Comparison of ENCODE assay signal across 8 cellular contexts in the genomic region with DNA sequence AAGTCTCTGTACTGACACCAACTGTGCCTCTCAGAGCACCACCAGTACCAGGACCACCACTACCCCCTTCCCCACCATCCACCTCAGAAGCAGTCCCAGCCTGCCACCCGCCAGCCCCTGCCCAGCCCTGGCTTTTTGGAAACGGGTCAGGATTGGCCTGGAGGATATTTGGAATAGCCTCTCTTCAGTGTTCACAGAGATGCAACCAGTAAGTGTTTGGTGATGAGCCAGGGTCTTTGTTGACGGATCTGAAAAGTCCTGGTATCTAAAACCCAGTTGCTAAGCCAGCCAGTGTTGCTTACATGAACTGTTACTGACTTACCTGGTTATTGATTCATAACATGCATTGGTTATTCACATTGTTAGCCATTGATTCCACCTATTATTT. TPM values are rescaled to one million over a fixed set of nuclear protein-coding genes. Genes with fewer than 3 reads are reported as not detected.
DNase-seq lines count a peak whose midpoint lies in the region; ATAC-seq, FAIRE-seq and TF ChIP-seq lines count a peak whose summit lies in the region.

No MANE protein-coding gene starts in this region.

- H3K4me3 ChIP-seq in CD8-positive, alpha-beta memory T cell (ENCODE audit: low read length): peak overlapping the region; percentile 76
- H3K4me3 ChIP-seq in NT2/D1 (ENCODE audit: insufficient read length, low read depth) (peak overlapping the region; percentile 83), H1 (ENCODE audit: extremely low read depth in 1 of 4, insufficient read depth in 2 of 4, low read depth in 3 of 4, low read length in 4 of 4) (peak overlapping the region; percentile 70 to 96 (median 84)), neuron (ENCODE audit: low read length) (peak overlapping the region; percentile 77), lower leg skin (ENCODE audit: low read depth, poor library complexity, severe bottlenecking) (no peak overlapping the region)

- TF ChIP-seq RAD21 in H1 (IDR thresholded peaks at IDR 0.05 in 1 of 2, conservative IDR thresholded peaks at IDR 0.05 in 1 of 2; ENCODE audit: low read depth in 2 of 2, low read length in 2 of 2): peak in 1 of 2 experiments; percentile 54; a peak in 1 of 4 replicates

- H3K9ac ChIP-seq in NT2/D1 (ENCODE audit: insufficient read length, low read depth) (peak overlapping the region; percentile 96), H1 (replicated peaks in 1 of 4; ENCODE audit: extremely low read depth in 1 of 4, low read depth in 3 of 4, low read length in 3 of 4) (peak overlapping the region in 2 of 4 experiments; percentile 76 to 81; a peak in 2 of 7 replicates)

- no peaks in the 10 kb centered on the region for H3K79me1 ChIP-seq in H1 (ENCODE audit: low read depth, low read length)

- peaks cover 8% of the 10 kb centered on the region; the same call in 1 of the 2 replicates for H3K23me2 ChIP-seq in H1 (ENCODE audit: low read depth, low read length)

- peak overlapping the region; percentile 47 for H4K8ac ChIP-seq in H1 (ENCODE audit: extremely low read depth, insufficient read depth, low read length)

- H2AK5ac ChIP-seq in H1 (ENCODE audit: low read depth, low read length): no peak overlapping the region

- DNase-seq in CD8-positive, alpha-beta memory T cell: no peak
- no peak for DNase-seq in NT2/D1 (ENCODE audit: low read depth, low spot score)
- DNase-seq in H1 (ENCODE audit: low read depth in 1 of 2, low spot score in 2 of 2): no peak
- DNase-seq in lower leg skin (ENCODE audit: low spot score in 2 of 2): no peak
- no peak for DNase-seq in G401 (ENCODE audit: low spot score)
- DNase-seq in HT-29 (ENCODE audit: low spot score): no peak

- no peaks in the 10 kb centered on the region for H3K27me3 ChIP-seq in CD8-positive, alpha-beta memory T cell (ENCODE audit: insufficient read depth, low read length, poor library complexity, severe bottlenecking)
- H3K27me3 ChIP-seq in NT2/D1 (ENCODE audit: insufficient read depth, insufficient read length) (no peaks in the 10 kb centered on the region), H1 (replicated peaks in 1 of 4; ENCODE audit: control insufficient read depth in 3 of 4, extremely low read depth in 1 of 4, insufficient read depth in 3 of 4, low read length in 3 of 4) (no peaks in the 10 kb centered on the region), neuron (ENCODE audit: insufficient read depth, low read length) (no peaks in the 10 kb centered on the region)

- peaks cover 62 to 78% (median 70%) of the 10 kb centered on the region in 3 donors for H3K4me1 Mint-ChIP-seq in CD8-positive, alpha-beta memory T cell

- no peak for TF ChIP-seq EP300 in H1 (IDR thresholded peaks at IDR 0.05; ENCODE audit: borderline replicate concordance in 1 of 2, low read depth in 2 of 2, low read length in 2 of 2)

- peaks cover 22% of the 10 kb centered on the region for H3K36me3 ChIP-seq in CD8-positive, alpha-beta memory T cell (ENCODE audit: insufficient read depth, low read length)
- H3K36me3 ChIP-seq in NT2/D1 (ENCODE audit: insufficient read depth, insufficient read length, low read length): peaks cover 40% of the 10 kb centered on the region
- peaks cover 2 to 33% (median 15%) of the 10 kb centered on the region in 4 experiments; a peak in 7 of 8 replicates for H3K36me3 ChIP-seq in H1 (ENCODE audit: control insufficient read depth in 2 of 4, insufficient read depth in 4 of 4, low read length in 3 of 4)
- peaks cover 21% of the 10 kb centered on the region for H3K36me3 ChIP-seq in neuron (ENCODE audit: insufficient read depth, low read length)

- no peak for FAIRE-seq in H1 (lab: Jason Lieb, UNC)

- no peak overlapping the region for H4K91ac ChIP-seq in H1 (replicated peaks; ENCODE audit: insufficient read length, low read length)

- H3K23ac ChIP-seq in H1 (ENCODE audit: insufficient read length): no peak overlapping the region

- no peak overlapping the region for H2BK20ac ChIP-seq in H1 (ENCODE audit: low read length)

- WGBS in H1 (ENCODE audit: extremely low coverage in 1 of 2, insufficient coverage in 1 of 2, insufficient read length in 1 of 2, insufficient replicate concordance in 2 of 2, low coverage in 1 of 2, low lambda C conversion rate in 2 of 2, missing lambda C conversion rate in 1 of 2), 2 experiments: 29% methylated on average over 3 of the region's 3 CpGs; no CpG with 5 or more reads in 1 of the 2 experiments
- 10 to 11% methylated on average over 3 of the region's 3 CpGs for WGBS in lower leg skin, 2 donors

- H3K4me2 ChIP-seq in H1 (ENCODE audit: insufficient read depth in 1 of 2, low read depth in 2 of 2, low read length in 2 of 2): peak overlapping the region; percentile 92 to 98

- peaks cover 0 to 32% (median 5%) of the 10 kb centered on the region in 3 donors for H3K36me3 Mint-ChIP-seq in CD8-positive, alpha-beta memory T cell

- H3K79me2 ChIP-seq in H1 (ENCODE audit: control insufficient read depth in 1 of 2, insufficient read depth in 2 of 2, low read length in 2 of 2): no peaks in the 10 kb centered on the region

- H2BK120ac ChIP-seq in H1 (replicated peaks; ENCODE audit: low read depth, low read length): no peak overlapping the region

- no peak overlapping the region for H3K14ac ChIP-seq in H1 (ENCODE audit: insufficient read length)

- H2BK5ac ChIP-seq in H1 (ENCODE audit: low read depth, low read length): no peak overlapping the region

- intact Hi-C loops in lower leg skin (cut with DNase I; ENCODE audit: low total_unique reads): no loop called here

- H3K27ac Mint-ChIP-seq in CD8-positive, alpha-beta memory T cell: peak overlapping the region; percentile 87 to 98 (median 93)

- no peaks in the 10 kb centered on the region for H3K27me3 Mint-ChIP-seq in CD8-positive, alpha-beta memory T cell

- no peak overlapping the region for H4K5ac ChIP-seq in H1 (ENCODE audit: insufficient read length, low read depth, low read length)

- POLR2A ChIA-PET in CD8-positive, alpha-beta memory T cell (lab: Charles Lee): interaction anchor here (0.5 to 5.6 kb wide), 2 partner anchors 10 to 17 kb away, joined by 3 to 88 read pairs; a partner anchor contains a TSS
- POLR2A ChIA-PET in H1 (lab: Charles Lee; ENCODE audit: partially characterized antibody): interaction anchor here (0.7 to 7.7 kb wide), 15 partner anchors 11 to 232 kb away, joined by 3 to 107 read pairs (median 6); a partner anchor contains a TSS

- CTCF ChIA-PET in CD8-positive, alpha-beta memory T cell (lab: Charles Lee): interaction anchor here (0.6 to 8.9 kb wide), 12 partner anchors 10 to 108 kb away, joined by 3 to 94 read pairs (median 4); a partner anchor contains a TSS
- CTCF ChIA-PET in H1 (lab: Charles Lee; ENCODE audit: partially characterized antibody): interaction anchor here (0.6 to 9.6 kb wide), 13 partner anchors 9 to 114 kb away, joined by 3 to 95 read pairs (median 5); a partner anchor contains a TSS

- in situ Hi-C loops in G401 (cut with HindIII; ENCODE audit: low sequenced_read_pairs): no loop called here

- peaks cover 55% of the 10 kb centered on the region for H3K4me1 ChIP-seq in CD8-positive, alpha-beta memory T cell (ENCODE audit: insufficient read depth, low read length)
- no peaks in the 10 kb centered on the region for H3K4me1 ChIP-seq in NT2/D1 (ENCODE audit: insufficient read depth, insufficient read length)
- H3K4me1 ChIP-seq in H1 (replicated peaks in 1 of 4; ENCODE audit: control insufficient read depth in 3 of 4, insufficient read depth in 4 of 4, low read length in 3 of 4): peaks cover 0 to 7% (median 3%) of the 10 kb centered on the region in 4 experiments; a peak in 4 of 7 replicates
- H3K4me1 ChIP-seq in neuron (ENCODE audit: insufficient read depth, low read length): peaks cover 14% of the 10 kb centered on the region

- H4K20me1 ChIP-seq in H1 (replicated peaks in 1 of 2; ENCODE audit: control insufficient read depth in 1 of 2, insufficient read depth in 2 of 2, low read length in 2 of 2): peaks cover 0 to 3% of the 10 kb centered on the region in 2 experiments

- peaks cover 0 to 1% (median 0%) of the 10 kb centered on the region in 5 donors for H3K9me3 Mint-ChIP-seq in CD8-positive, alpha-beta memory T cell

- TF ChIP-seq CTCF in H1 (IDR thresholded peaks at IDR 0.05; ENCODE audit: control extremely low read depth in 1 of 3, insufficient read depth in 1 of 3, low read depth in 1 of 3, low read length in 3 of 3) (no peak), lower leg skin (IDR thresholded peaks at IDR 0.05) (no peak)

- no peak overlapping the region for H2AFZ ChIP-seq in H1 (ENCODE audit: low read length)
- H2AFZ ChIP-seq in neuron (ENCODE audit: low read depth, low read length): no peak overlapping the region

- no peak overlapping the region for H2BK12ac ChIP-seq in H1 (ENCODE audit: low read depth, low read length)

- H3K4ac ChIP-seq in H1 (replicated peaks; ENCODE audit: insufficient read length, low read depth, low read length): no peak overlapping the region

- no peaks in the 10 kb centered on the region for H3K9me3 ChIP-seq in CD8-positive, alpha-beta memory T cell (ENCODE audit: low read length)
- no peaks in the 10 kb centered on the region for H3K9me3 ChIP-seq in NT2/D1 (ENCODE audit: insufficient read depth, low read length)
- H3K9me3 ChIP-seq in H1 (ENCODE audit: insufficient read depth in 2 of 2, low read depth in 1 of 2, low read length in 1 of 2): no peaks in the 10 kb centered on the region
- no peaks in the 10 kb centered on the region for H3K9me3 ChIP-seq in neuron (ENCODE audit: low read length)

- H3K56ac ChIP-seq in H1 (replicated peaks; ENCODE audit: insufficient read length, low read depth, low read length): no peak overlapping the region

- H3K4me3 Mint-ChIP-seq in CD8-positive, alpha-beta memory T cell: peak overlapping the region; percentile 88 to 96 (median 91)

- TF ChIP-seq POLR2A in H1 (IDR thresholded peaks at IDR 0.05; ENCODE audit: control extremely low read depth in 1 of 2, low read depth in 2 of 2, low read length in 2 of 2): no peak; a peak in 1 of 3 replicates
- no peak for TF ChIP-seq POLR2A in lower leg skin (IDR thresholded peaks at IDR 0.05)

- H3K18ac ChIP-seq in H1 (ENCODE audit: extremely low read depth, low read length): no peak overlapping the region

- no peak overlapping the region for H2BK15ac ChIP-seq in H1 (ENCODE audit: low read length)

- ATAC-seq in HG03378 (IDR thresholded peaks at IDR 0.05; ENCODE audit: unreplicated experiment): no peak

- peak overlapping the region; percentile 53 for H3K27ac ChIP-seq in CD8-positive, alpha-beta memory T cell (ENCODE audit: low read depth, low read length)
- no peak overlapping the region for H3K27ac ChIP-seq in H1 (ENCODE audit: low read depth, low read length)

RNA-seq across cellular contexts. Expression of a gene that starts 1.1 kb away (rescaled TPM):
- 1 to 10 TPM; 1.6 to 2.3 TPM for total RNA-seq in CD8-positive, alpha-beta memory T cell
- 2.7 TPM for polyA plus RNA-seq in CD8-positive, alpha-beta memory T cell
- total RNA-seq in H1 (2021; fragmentation: NEBNext Ultra II Directional; extraction: Animal tissue kit (Norgen Biotek cat#: 25700)): 3.0 and 5.0 TPM in 2 replicates
- polyA plus RNA-seq in H1 (2011; rRNA removed): 3.4 and 5.6 TPM in 2 replicates
- polyA plus RNA-seq in H1 (2011; cell fraction: cytosol; rRNA removed): 2.7 TPM
- 3.9 TPM for polyA plus RNA-seq in H1 (2011; cell fraction: nucleus; rRNA removed)
- polyA plus RNA-seq in H1 (2012, experiment 1 of 2): 3.1 to 4.8 TPM (median 3.5 TPM) in 4 replicates
- polyA plus RNA-seq in H1 (2012, experiment 2 of 2): 4.0 TPM
- 3.0 TPM for polyA plus RNA-seq in H1 (2013, experiment 1 of 2)
- polyA plus RNA-seq in H1 (2013, experiment 2 of 2): 3.2 TPM
- 1.2 and 4.4 TPM in 2 replicates for polyA minus RNA-seq in H1 (2011; rRNA and poly(A)+ RNA removed)
- 1.0 TPM for polyA minus RNA-seq in H1 (2011; cell fraction: cytosol; rRNA and poly(A)+ RNA removed)
- polyA minus RNA-seq in H1 (2011; cell fraction: nucleus; rRNA and poly(A)+ RNA removed): 2.8 TPM
- 1 to 10 TPM; 3.1 to 4.6 (median 3.6) TPM for total RNA-seq in lower leg skin
- 0.07 TPM in 1 of 2 replicates, not detected in the other for total RNA-seq in G401 (2014; rRNA removed; shearing (Covaris generic))
- total RNA-seq in HT-29 (2014; rRNA removed; shearing (Covaris generic)): 2.4 and 3.1 TPM in 2 replicates

RNA-seq across cellular contexts. Expression of a gene that starts 10.8 kb away (rescaled TPM):
- total RNA-seq in CD8-positive, alpha-beta memory T cell: 100 to 1,000 TPM; 201 to 213 TPM
- polyA plus RNA-seq in CD8-positive, alpha-beta memory T cell: 104 TPM
- 67.8 and 74.1 TPM in 2 replicates for total RNA-seq in H1 (2021; fragmentation: NEBNext Ultra II Directional; extraction: Animal tissue kit (Norgen Biotek cat#: 25700))
- 29.0 and 30.5 TPM in 2 replicates for polyA plus RNA-seq in H1 (2011; rRNA removed)
- 45.2 TPM for polyA plus RNA-seq in H1 (2011; cell fraction: cytosol; rRNA removed)
- polyA plus RNA-seq in H1 (2011; cell fraction: nucleus; rRNA removed): 40.0 TPM
- 43.3 to 55.4 TPM (median 51.1 TPM) in 4 replicates for polyA plus RNA-seq in H1 (2012, experiment 1 of 2)
- 29.2 TPM for polyA plus RNA-seq in H1 (2012, experiment 2 of 2)
- polyA plus RNA-seq in H1 (2013, experiment 1 of 2): 46.2 TPM
- polyA plus RNA-seq in H1 (2013, experiment 2 of 2): 45.3 TPM
- 69.5 and 73.2 TPM in 2 replicates for polyA minus RNA-seq in H1 (2011; rRNA and poly(A)+ RNA removed)
- polyA minus RNA-seq in H1 (2011; cell fraction: cytosol; rRNA and poly(A)+ RNA removed): 29.5 TPM
- 32.7 TPM for polyA minus RNA-seq in H1 (2011; cell fraction: nucleus; rRNA and poly(A)+ RNA removed)
- 10 to 100 TPM; 88.8 to 93.5 (median 92.0) TPM for total RNA-seq in lower leg skin
- 54.4 and 84.6 TPM in 2 replicates for total RNA-seq in G401 (2014; rRNA removed; shearing (Covaris generic))
- 35.2 and 35.7 TPM in 2 replicates for total RNA-seq in HT-29 (2014; rRNA removed; shearing (Covaris generic))

RNA-seq across cellular contexts. Expression of a gene that starts 11.6 kb away (rescaled TPM):
- 1 to 10 TPM; 3.3 to 3.9 TPM for total RNA-seq in CD8-positive, alpha-beta memory T cell
- 4.7 TPM for polyA plus RNA-seq in CD8-positive, alpha-beta memory T cell
- total RNA-seq in H1 (2021; fragmentation: NEBNext Ultra II Directional; extraction: Animal tissue kit (Norgen Biotek cat#: 25700)): 18.1 and 19.2 TPM in 2 replicates
- polyA plus RNA-seq in H1 (2011; rRNA removed): 10.2 and 13.7 TPM in 2 replicates
- polyA plus RNA-seq in H1 (2011; cell fraction: cytosol; rRNA removed): 13.5 TPM
- 7.0 TPM for polyA plus RNA-seq in H1 (2011; cell fraction: nucleus; rRNA removed)
- 12.4 to 16.6 TPM (median 13.0 TPM) in 4 replicates for polyA plus RNA-seq in H1 (2012, experiment 1 of 2)
- 9.6 TPM for polyA plus RNA-seq in H1 (2012, experiment 2 of 2)
- 22.1 TPM for polyA plus RNA-seq in H1 (2013, experiment 1 of 2)
- 22.9 TPM for polyA plus RNA-seq in H1 (2013, experiment 2 of 2)
- polyA minus RNA-seq in H1 (2011; rRNA and poly(A)+ RNA removed): 11.1 and 13.9 TPM in 2 replicates
- polyA minus RNA-seq in H1 (2011; cell fraction: cytosol; rRNA and poly(A)+ RNA removed): 5.0 TPM
- 4.8 TPM for polyA minus RNA-seq in H1 (2011; cell fraction: nucleus; rRNA and poly(A)+ RNA removed)
- 1 to 10 TPM in 1 of 4 donors, under 1 TPM in 3; 0.47 to 1.6 (median 0.70) TPM for total RNA-seq in lower leg skin
- total RNA-seq in G401 (2014; rRNA removed; shearing (Covaris generic)): 8.1 and 11.0 TPM in 2 replicates
- total RNA-seq in HT-29 (2014; rRNA removed; shearing (Covaris generic)): 0.73 and 1.5 TPM in 2 replicates

RNA-seq across cellular contexts. Expression of a gene that starts 12.3 kb away (rescaled TPM):
- total RNA-seq in CD8-positive, alpha-beta memory T cell: 1 to 10 TPM in 1 of 2 experiments, under 1 TPM in 1; 0.75 to 1.3 TPM
- polyA plus RNA-seq in CD8-positive, alpha-beta memory T cell: 0.08 TPM
- 2.3 and 2.4 TPM in 2 replicates for total RNA-seq in H1 (2021; fragmentation: NEBNext Ultra II Directional; extraction: Animal tissue kit (Norgen Biotek cat#: 25700))
- polyA plus RNA-seq in H1 (2011; rRNA removed): 3.3 and 3.5 TPM in 2 replicates
- polyA plus RNA-seq in H1 (2011; cell fraction: cytosol; rRNA removed): 4.2 TPM
- 5.8 TPM for polyA plus RNA-seq in H1 (2011; cell fraction: nucleus; rRNA removed)
- polyA plus RNA-seq in H1 (2012, experiment 1 of 2): 2.3 to 3.7 TPM (median 2.9 TPM) in 4 replicates
- 1.3 TPM for polyA plus RNA-seq in H1 (2012, experiment 2 of 2)
- polyA plus RNA-seq in H1 (2013, experiment 1 of 2): 1.1 TPM
- polyA plus RNA-seq in H1 (2013, experiment 2 of 2): 0.88 TPM
- 2.6 and 3.9 TPM in 2 replicates for polyA minus RNA-seq in H1 (2011; rRNA and poly(A)+ RNA removed)
- 0.37 TPM for polyA minus RNA-seq in H1 (2011; cell fraction: cytosol; rRNA and poly(A)+ RNA removed)
- polyA minus RNA-seq in H1 (2011; cell fraction: nucleus; rRNA and poly(A)+ RNA removed): 1.00 TPM
- 100 to 1,000 TPM; 220 to 297 (median 254) TPM for total RNA-seq in lower leg skin
- total RNA-seq in G401 (2014; rRNA removed; shearing (Covaris generic)): not detected in 2 replicates
- 0.18 and 0.28 TPM in 2 replicates for total RNA-seq in HT-29 (2014; rRNA removed; shearing (Covaris generic))

RNA-seq across cellular contexts. Expression of a gene that starts 21.9 kb away (rescaled TPM):
- total RNA-seq in CD8-positive, alpha-beta memory T cell: 10 to 100 TPM; 19.2 to 19.4 TPM
- 16.0 TPM for polyA plus RNA-seq in CD8-positive, alpha-beta memory T cell
- total RNA-seq in H1 (2021; fragmentation: NEBNext Ultra II Directional; extraction: Animal tissue kit (Norgen Biotek cat#: 25700)): 1.9 and 2.4 TPM in 2 replicates
- polyA plus RNA-seq in H1 (2011; rRNA removed): 1.4 and 1.8 TPM in 2 replicates
- 2.8 TPM for polyA plus RNA-seq in H1 (2011; cell fraction: cytosol; rRNA removed)
- 3.6 TPM for polyA plus RNA-seq in H1 (2011; cell fraction: nucleus; rRNA removed)
- polyA plus RNA-seq in H1 (2012, experiment 1 of 2): 1.1 to 1.5 TPM (median 1.2 TPM) in 4 replicates
- 0.17 TPM for polyA plus RNA-seq in H1 (2012, experiment 2 of 2)
- 1.5 TPM for polyA plus RNA-seq in H1 (2013, experiment 1 of 2)
- 1.3 TPM for polyA plus RNA-seq in H1 (2013, experiment 2 of 2)
- polyA minus RNA-seq in H1 (2011; rRNA and poly(A)+ RNA removed): 8.0 and 8.6 TPM in 2 replicates
- polyA minus RNA-seq in H1 (2011; cell fraction: cytosol; rRNA and poly(A)+ RNA removed): 3.0 TPM
- 1.8 TPM for polyA minus RNA-seq in H1 (2011; cell fraction: nucleus; rRNA and poly(A)+ RNA removed)
- total RNA-seq in lower leg skin: 10 to 100 TPM in 2 of 4 donors, 1 to 10 TPM in 2; 8.1 to 16.6 (median 11.0) TPM
- 4.6 and 7.8 TPM in 2 replicates for total RNA-seq in G401 (2014; rRNA removed; shearing (Covaris generic))
- total RNA-seq in HT-29 (2014; rRNA removed; shearing (Covaris generic)): 4.6 and 6.1 TPM in 2 replicates
